In the genomic region with DNA sequence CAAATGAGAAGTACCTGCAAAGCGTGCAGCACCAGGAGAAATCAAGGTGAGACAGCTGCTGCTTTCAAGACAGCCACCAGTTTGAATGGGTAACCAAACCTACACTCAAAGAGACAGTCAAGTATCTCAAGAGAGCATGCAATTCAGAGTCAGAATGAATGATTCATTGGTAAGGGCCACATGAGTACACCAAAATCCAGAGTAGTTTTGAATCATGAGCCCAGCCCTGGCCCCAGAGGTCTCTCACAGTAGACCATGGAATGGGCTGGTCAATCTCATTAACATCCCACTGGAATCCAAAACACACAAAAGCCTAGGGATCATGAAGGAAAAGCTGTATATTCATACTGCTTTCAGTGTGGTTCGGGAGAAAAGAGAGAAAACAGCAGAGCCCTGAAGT, we compare ENCODE assay signal across 28 cellular contexts.
"Had no signal": no experiment of that assay in that cellular context is flagged by ENCODE, and none has a peak within 500 bp of the region (broad histone marks: within the 10 kb centered on the region; RNA-seq: fewer than 3 reads in every experiment).

No MANE protein-coding gene starts in this region.

- H3K4me1 ChIP-seq: colonic mucosa, left lung, testis, upper lobe of right lung, uterus had no signal

- H3K4me3 Mint-ChIP-seq: dendritic cell treated with granulocyte-macrophage colony-stimulating factor and Interleukin-4, amounts not matched to agents 40 ng/mL and 50 ng/mL, for 4 days; mesothelial cell of epicardium; naive B cell; natural killer cell treated with Interleukin-12 subunit alpha and Interleukin-12 subunit beta and Interleukin-15 and Interleukin-18, amount 100 ng/mL, for 72 hours; neural crest cell had no signal

- H3K9me3 Mint-ChIP-seq: dendritic cell treated with granulocyte-macrophage colony-stimulating factor and Interleukin-4, amounts not matched to agents 40 ng/mL and 50 ng/mL, for 4 days; naive B cell; natural killer cell treated with Interleukin-12 subunit alpha and Interleukin-12 subunit beta and Interleukin-15 and Interleukin-18, amount 100 ng/mL, for 72 hours; neural crest cell had no signal

- H3K4me3 ChIP-seq: colonic mucosa, gastroesophageal sphincter, heart right ventricle, left lung, mucosa of descending colon, right lobe of liver, stomach, testis, tibial nerve, upper lobe of right lung, uterus had no signal

- H3K27me3 Mint-ChIP-seq: dendritic cell treated with granulocyte-macrophage colony-stimulating factor and Interleukin-4, amounts not matched to agents 40 ng/mL and 50 ng/mL, for 4 days; progenitor cell of endocrine pancreas had no signal

- H3K36me3 Mint-ChIP-seq: mesothelial cell of epicardium; naive B cell; natural killer cell treated with Interleukin-12 subunit alpha and Interleukin-12 subunit beta and Interleukin-15 and Interleukin-18, amount 100 ng/mL, for 72 hours had no signal

- H3K4me1 Mint-ChIP-seq: naive B cell, neural crest cell had no signal

- DNase-seq: effector memory CD4-positive, alpha-beta T cell; foreskin keratinocyte; glutamatergic neuron; heart right ventricle; hippocampal formation; left cardiac atrium; left lung; naive B cell; right lobe of liver; stimulated activated CD4-positive, alpha-beta T cell treated with anti-CD3 and anti-CD28 coated beads, Interleukin-15, amount 100 ng/mL, for 24 hours; stimulated activated CD4-positive, alpha-beta T cell treated with anti-CD3 and anti-CD28 coated beads, Interleukin-4, amount 100 ng/mL, for 1 hour; stimulated activated CD8-positive, alpha-beta memory T cell treated with anti-CD3 and anti-CD28 coated beads, Interleukin-4, amount 100 ng/mL, for 48 hours; stimulated activated naive CD4-positive, alpha-beta T cell treated with Interleukin-2 at 50 U/mL for 16 hours; stomach; testis; upper lobe of right lung; uterus had no signal

- H3K27me3 ChIP-seq: colonic mucosa, foreskin keratinocyte, gastroesophageal sphincter, heart right ventricle, left lung, neutrophil, right lobe of liver, stomach, testis, tibial nerve, upper lobe of right lung, uterus had no signal

- H3K9ac ChIP-seq: parathyroid adenoma had no signal

- ATAC-seq: foreskin keratinocyte; left lung; natural killer cell treated with Interleukin-12 subunit alpha and Interleukin-12 subunit beta and Interleukin-15 and Interleukin-18, amount 100 ng/mL, for 72 hours had no signal

- H3K9me3 ChIP-seq: colonic mucosa, gastroesophageal sphincter, heart right ventricle, left lung, mucosa of descending colon, neutrophil, right lobe of liver, stomach, testis, tibial nerve, upper lobe of right lung, uterus had no signal

- H3K36me3 ChIP-seq: colonic mucosa, gastroesophageal sphincter, heart right ventricle, left lung, neutrophil, right lobe of liver, stomach, tibial nerve, upper lobe of right lung, uterus had no signal

- H3K27ac ChIP-seq: foreskin keratinocyte, gastroesophageal sphincter, left lung, neutrophil, parathyroid adenoma, right lobe of liver, stomach, testis, tibial nerve, upper lobe of right lung, uterus had no signal

- H3K27ac Mint-ChIP-seq: dendritic cell treated with granulocyte-macrophage colony-stimulating factor and Interleukin-4, amounts not matched to agents 40 ng/mL and 50 ng/mL, for 4 days; mesothelial cell of epicardium; natural killer cell treated with Interleukin-12 subunit alpha and Interleukin-12 subunit beta and Interleukin-15 and Interleukin-18, amount 100 ng/mL, for 72 hours; progenitor cell of endocrine pancreas had no signal
